8 cellular contexts compared by ENCODE assay signal in the genomic region with DNA sequence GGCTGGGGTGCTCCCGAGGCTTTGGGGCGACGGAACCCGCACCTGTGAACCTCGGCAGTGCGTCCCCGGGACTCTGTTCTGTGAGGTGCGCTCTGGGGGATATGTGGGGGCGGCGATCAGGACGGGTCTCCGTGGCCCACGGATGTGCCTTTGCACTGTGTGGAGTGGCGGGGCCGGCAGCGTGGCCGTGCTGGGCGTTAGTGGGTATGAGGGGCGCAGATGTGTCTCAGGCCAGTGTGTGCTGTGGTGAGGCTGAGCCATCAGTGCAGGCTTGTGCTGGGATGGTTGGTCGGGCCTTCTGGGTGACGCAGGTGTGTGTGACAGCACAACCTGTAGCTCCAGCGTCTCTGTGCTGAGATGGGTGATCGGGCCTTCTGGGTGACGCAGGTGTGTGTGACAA. TPM values are rescaled to one million over a fixed set of nuclear protein-coding genes. Genes with fewer than 3 reads are reported as not detected.
DNase-seq lines count a peak whose midpoint lies in the region; ATAC-seq and TF ChIP-seq lines count a peak whose summit lies in the region.

No MANE protein-coding gene starts in this region.

- intact Hi-C loops in sigmoid colon (cut with DNase I): no loop called here

- no peaks in the 10 kb centered on the region for H3K9me3 ChIP-seq in sigmoid colon

- no peak for TF ChIP-seq CTCF in fibroblast of mammary gland (conservative IDR thresholded peaks at IDR 0.05; ENCODE audit: control insufficient read depth, insufficient read depth, low read depth, low read length)
- no peak for TF ChIP-seq CTCF in sigmoid colon (IDR thresholded peaks at IDR 0.05)

- no peak for TF ChIP-seq EP300 in sigmoid colon (IDR thresholded peaks at IDR 0.05)

- 40 to 52% methylated on average over 24 of the region's 24 CpGs for WGBS in sigmoid colon, 2 donors

- POLR2A ChIA-PET in T-cell (lab: Charles Lee): interaction anchor here in 1 of 2 donors (1.0 to 1.4 kb wide), 2 partner anchors 9 to 16 kb away, joined by 5 to 11 read pairs; a partner anchor contains a TSS

- peak overlapping the region; percentile 92 to 97 (median 93) for H3K4me3 Mint-ChIP-seq in T-cell

- CTCF ChIA-PET in T-cell (lab: Charles Lee): interaction anchor here in 1 of 2 donors (0.7 kb wide), 1 partner anchor 16 kb away, joined by 3 read pairs; no protein-coding TSS in a partner anchor

- no peak for TF ChIP-seq POLR2A in sigmoid colon (IDR thresholded peaks at IDR 0.05)

- peak overlapping the region; percentile 86 to 90 (median 88) for H3K27ac ChIP-seq in sigmoid colon

- H3K4me3 ChIP-seq in fibroblast of mammary gland (ENCODE audit: control insufficient read depth, low read depth, low read length) (peak overlapping the region; percentile 60), sigmoid colon (peak overlapping the region; percentile 54 to 67 (median 61))

- H3K27me3 ChIP-seq in sigmoid colon: no peaks in the 10 kb centered on the region

- ATAC-seq in GM19023 (IDR thresholded peaks at IDR 0.05; ENCODE audit: unreplicated experiment) (peak; percentile 7), T-cell (replicated peaks in 1 of 4) (no peak), HG03469 (IDR thresholded peaks at IDR 0.05; ENCODE audit: unreplicated experiment) (no peak), GM21367 (IDR thresholded peaks at IDR 0.05; ENCODE audit: unreplicated experiment) (no peak)

- H3K9me3 Mint-ChIP-seq in T-cell: peaks cover 0 to 6% (median 4%) of the 10 kb centered on the region in 3 donors

- peaks cover 20 to 42% (median 26%) of the 10 kb centered on the region in 3 donors for H3K4me1 Mint-ChIP-seq in T-cell

- DNase-seq in T-cell: no peak
- no peak for DNase-seq in fibroblast of mammary gland (ENCODE audit: low read depth)
- no peak for DNase-seq in sigmoid colon
- DNase-seq in 8988T: no peak
- DNase-seq in NCI-H345 (lab: John Stamatoyannopoulos, UW): no peak

- H3K27ac Mint-ChIP-seq in T-cell: peak overlapping the region; percentile 93 to 94

- peaks cover 0 to 9% (median 2%) of the 10 kb centered on the region in 4 donors for H3K4me1 ChIP-seq in sigmoid colon

- no peaks in the 10 kb centered on the region for H3K27me3 Mint-ChIP-seq in T-cell

- peaks cover 0 to 16% (median 0%) of the 10 kb centered on the region in 4 donors for H3K36me3 ChIP-seq in sigmoid colon

- H3K36me3 Mint-ChIP-seq in T-cell: peaks cover 50% of the 10 kb centered on the region

RNA-seq across cellular contexts. Expression of a gene that starts 16.9 kb away (rescaled TPM):
- total RNA-seq in T-cell (100 to 1,000 TPM in 2 of 5 donors, 10 to 100 TPM in 3; 35.9 to 455 (median 48.5) TPM), sigmoid colon (10 to 100 TPM; 16.8 to 26.8 (median 21.4) TPM)
- polyA plus RNA-seq in sigmoid colon: 1 to 10 TPM; 3.6 to 6.9 (median 4.2) TPM
